In the genomic region with DNA sequence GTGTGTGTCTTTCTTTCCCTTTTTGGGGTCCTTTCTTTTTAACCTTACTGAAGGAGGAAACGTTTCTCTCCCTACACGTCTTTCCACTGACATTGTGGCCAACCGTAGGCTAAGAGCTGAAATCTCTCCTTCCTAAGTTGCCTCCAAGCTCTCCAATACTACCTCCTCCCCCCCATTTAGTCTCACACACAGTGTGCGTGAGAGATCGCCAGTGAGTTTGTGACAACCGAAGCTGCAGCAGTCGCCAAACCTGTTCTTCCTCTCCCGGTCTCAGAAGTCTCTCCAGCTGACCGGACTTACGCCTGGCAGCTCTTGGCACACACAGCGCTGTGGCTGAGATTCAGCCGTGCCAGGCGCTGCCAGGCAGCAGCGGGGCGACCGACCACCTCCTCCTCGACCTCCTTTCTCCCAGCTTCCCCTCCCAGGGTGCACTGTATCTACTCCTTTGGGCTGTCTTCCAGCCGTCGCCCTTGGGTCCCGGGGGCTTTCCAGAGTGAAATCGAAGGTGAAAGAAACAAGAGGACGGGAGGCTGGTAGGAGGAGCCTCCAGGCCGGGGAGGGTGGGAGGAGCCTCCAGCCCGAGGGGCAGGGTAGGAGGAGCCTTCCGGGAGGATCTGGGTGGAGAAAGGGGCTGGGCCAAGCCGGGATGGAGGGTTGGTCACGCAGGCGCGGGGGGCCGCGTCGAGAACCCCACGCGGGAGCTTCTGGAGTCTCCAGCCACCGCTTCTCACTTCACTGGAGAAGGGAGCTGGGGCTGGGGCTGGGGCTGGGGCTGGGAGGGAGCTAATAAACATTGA, we compare ENCODE assay signal across 8 cellular contexts. TPM values are rescaled to one million over a fixed set of nuclear protein-coding genes. Genes with fewer than 3 reads are reported as not detected.
DNase-seq lines count a peak whose midpoint lies in the region; TF ChIP-seq lines count a peak whose summit lies in the region.

Gene TMTC2, plus strand, starts transcription at position 684 of the 797 bp plus-strand sequence.

- H2BK12ac ChIP-seq in neuronal stem cell (ENCODE audit: low read length), result peak within 1 kb of the TSS; percentile 63

- no peaks in the 10 kb centered on the region for H3K9me3 ChIP-seq in MM.1S (replicated peaks; ENCODE audit: insufficient read depth, low read length)
- H3K9me3 ChIP-seq in SJCRH30 (replicated peaks), result no peaks in the 10 kb centered on the region
- no peaks in the 10 kb centered on the region for H3K9me3 ChIP-seq in neuronal stem cell (replicated peaks in 1 of 2; ENCODE audit: control insufficient read depth in 2 of 2, insufficient read depth in 1 of 2, low read depth in 1 of 2, low read length in 2 of 2)

- peak within 1 kb of the TSS; percentile 93 for H3K18ac ChIP-seq in neuronal stem cell (ENCODE audit: low read length)

- no peak within 1 kb of the TSS for H4K8ac ChIP-seq in neuronal stem cell (ENCODE audit: low read depth, low read length)

- TF ChIP-seq CTCF in MM.1S (IDR thresholded peaks at IDR 0.05; ENCODE audit: low read length), result no peak

- H3K4me1 ChIP-seq in MM.1S (ENCODE audit: low read length) (0 out of 2 replicates have a peak, but pooled peaks cover 5% of the 10 kb centered on the region), SJCRH30 (no peaks in the 10 kb centered on the region), neuronal stem cell (ENCODE audit: control insufficient read depth in 2 of 2, insufficient read depth in 1 of 2, low read depth in 1 of 2, low read length in 2 of 2) (peaks cover 2 to 4% of the 10 kb centered on the region in 2 donors)

- H3K9me2 ChIP-seq in MM.1S (replicated peaks; ENCODE audit: insufficient read depth, low read length), result no peaks in the 10 kb centered on the region

- no peak within 1 kb of the TSS for H2AK5ac ChIP-seq in neuronal stem cell (ENCODE audit: low read depth, low read length)

- peak within 1 kb of the TSS; percentile 82 for H2BK15ac ChIP-seq in neuronal stem cell (ENCODE audit: low read length)

- peak; percentile 97 for DNase-seq in G401 (ENCODE audit: low spot score)
- peak; percentile 81 for DNase-seq in HCEC 1CT
- peak; percentile 90 for DNase-seq in MM.1S
- peak; percentile 87 to 89 for DNase-seq in SJCRH30
- DNase-seq in activated naive CD4-positive, alpha-beta T cell treated with Interleukin-2 at 50 U/mL for 16 hours, result peak; percentile 93
- DNase-seq in foreskin melanocyte, result peak; percentile 87
- peak; percentile 86 for DNase-seq in neuronal stem cell (ENCODE audit: low spot score)
- DNase-seq in stromal cell of bone marrow (ENCODE audit: low read depth), result peak; percentile 80

- H2BK5ac ChIP-seq in neuronal stem cell (ENCODE audit: low read length), result no peak within 1 kb of the TSS

- peaks cover 17% of the 10 kb centered on the region for H3F3A ChIP-seq in MM.1S (ENCODE audit: insufficient read depth, low read length)

- peak within 1 kb of the TSS; percentile 75 for H3K14ac ChIP-seq in neuronal stem cell (ENCODE audit: low read length)

- H3K4me2 ChIP-seq in MM.1S (ENCODE audit: low read depth, low read length), result peak within 1 kb of the TSS; percentile 89
- peak within 1 kb of the TSS; percentile 97 for H3K4me2 ChIP-seq in neuronal stem cell (ENCODE audit: insufficient read depth, low read length, poor library complexity, severe bottlenecking)

- no peak within 1 kb of the TSS for H4K91ac ChIP-seq in neuronal stem cell (ENCODE audit: low read depth, low read length, poor library complexity)

- peak within 1 kb of the TSS; percentile 85 for H2AFZ ChIP-seq in MM.1S (ENCODE audit: low read length)
- H2AFZ ChIP-seq in neuronal stem cell (ENCODE audit: low read length), result peak within 1 kb of the TSS; percentile 98

- peaks cover 17% of the 10 kb centered on the region for H3K79me2 ChIP-seq in MM.1S (ENCODE audit: low read length)

- WGBS in neuronal stem cell (ENCODE audit: extremely low coverage in 2 of 2, insufficient read length in 2 of 2, insufficient replicate concordance in 1 of 2), 2 donors, result no CpG with 5 or more reads among the region's 35 CpGs

- H3K27ac ChIP-seq in MM.1S (ENCODE audit: low read length) (peak within 1 kb of the TSS; percentile 73; the same call in 1 of the 2 replicates), SJCRH30 (peak within 1 kb of the TSS; percentile 40; the same call in 1 of the 2 replicates), neuronal stem cell (replicated peaks; ENCODE audit: low read length) (peak within 1 kb of the TSS; percentile 72)

- in situ Hi-C loops in G401 (cut with HindIII; ENCODE audit: low sequenced_read_pairs), result no loop called here

- no peaks in the 10 kb centered on the region for H4K20me1 ChIP-seq in MM.1S (ENCODE audit: insufficient read depth, low read length)

- H2BK120ac ChIP-seq in neuronal stem cell (ENCODE audit: low read depth, low read length), result no peak within 1 kb of the TSS

- H3K36me3 ChIP-seq in MM.1S (replicated peaks; ENCODE audit: insufficient read depth, low read length), result no peaks in the 10 kb centered on the region
- no peaks in the 10 kb centered on the region for H3K36me3 ChIP-seq in SJCRH30
- peaks cover 0 to 11% of the 10 kb centered on the region in 2 donors for H3K36me3 ChIP-seq in neuronal stem cell (replicated peaks in 1 of 2; ENCODE audit: control insufficient read depth in 2 of 2, insufficient read depth in 2 of 2, low read length in 2 of 2)

- H3K4ac ChIP-seq in neuronal stem cell (ENCODE audit: low read length), result no peak within 1 kb of the TSS

- peak within 1 kb of the TSS; percentile 77 for H3K23ac ChIP-seq in neuronal stem cell (ENCODE audit: low read depth, low read length, poor library complexity)

- H3K9ac ChIP-seq in MM.1S (ENCODE audit: low read length), result peak within 1 kb of the TSS; percentile 63
- H3K9ac ChIP-seq in neuronal stem cell (ENCODE audit: low read depth, low read length, poor library complexity), result peak within 1 kb of the TSS; percentile 95

- H3K27me3 ChIP-seq in MM.1S (replicated peaks; ENCODE audit: insufficient read depth, low read length) (no peaks in the 10 kb centered on the region), SJCRH30 (no peaks in the 10 kb centered on the region), neuronal stem cell (ENCODE audit: control insufficient read depth in 3 of 3, insufficient read depth in 3 of 3, low read depth in 1 of 3, low read length in 3 of 3) (no peaks in the 10 kb centered on the region)

- H3K79me1 ChIP-seq in neuronal stem cell (ENCODE audit: low read depth, low read length), result peaks cover 4% of the 10 kb centered on the region

- H3K4me3 ChIP-seq in MM.1S (ENCODE audit: low read length) (peak within 1 kb of the TSS; percentile 81), SJCRH30 (peak within 1 kb of the TSS; percentile 95), neuronal stem cell (ENCODE audit: low read length in 2 of 2) (peak within 1 kb of the TSS; percentile 72 to 96)

RNA-seq across cellular contexts. Expression of gene TMTC2, which starts in this region (rescaled TPM):
- total RNA-seq in G401 (2014; rRNA removed; shearing (Covaris generic)), result 0.58 and 0.74 TPM in 2 replicates
- 6.5 and 7.5 TPM in 2 replicates for total RNA-seq in SJCRH30 (2014; rRNA removed; shearing (Covaris generic))
- polyA plus RNA-seq in neuronal stem cell (2013, experiment 1 of 2), result 15.7 TPM
- polyA plus RNA-seq in neuronal stem cell (2013, experiment 2 of 2), result 15.6 TPM

Comparison
In these comparisons a context has a peak if more than half of its experiments do, and no peak if none do; other contexts are left out.
1. Peak in every context shown above with its lines: DNase-seq, H3K4me3 ChIP-seq and H3K27ac ChIP-seq.
2. Peak in DNase-seq in G401; RNA of the gene not detected or under 1 TPM.